28 cellular contexts compared by ENCODE assay signal in the genomic region with DNA sequence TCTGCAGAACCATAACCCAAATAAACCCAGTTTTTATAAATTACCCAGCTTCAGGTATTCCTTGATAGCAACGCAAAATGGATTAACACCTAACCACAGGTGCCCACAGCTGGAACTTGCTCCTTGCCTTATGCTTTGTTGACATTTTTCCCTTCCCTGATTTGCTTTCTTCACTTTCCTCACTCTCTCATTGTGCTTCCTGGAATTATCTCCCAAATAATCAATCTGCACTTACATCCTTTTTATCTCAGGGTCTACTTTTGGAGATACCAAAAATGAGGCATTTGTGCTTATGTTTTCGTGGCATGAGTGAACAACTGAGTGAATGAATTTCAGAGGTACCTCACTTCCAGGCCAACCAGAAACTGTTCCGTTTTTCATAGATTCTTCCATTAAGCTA.
"Had no signal": no experiment of that assay in that cellular context is flagged by ENCODE, and none has a peak within 500 bp of the region (broad histone marks: within the 10 kb centered on the region; RNA-seq: fewer than 3 reads in every experiment).

No MANE protein-coding gene starts in this region.

- ATAC-seq: stimulated activated effector memory CD8-positive, alpha-beta T cell treated with anti-CD3 and anti-CD28 coated beads, Interleukin-12 subunit alpha, Interleukin-12 subunit beta, amount 100 ng/mL, for 72 hours; stimulated activated memory B cell treated with anti-CD40 and anti-IgM and Interleukin-4, amounts not matched to agents 10 μg/mL and 1 μg/mL and 100 μg/mL, for 72 hours; stimulated activated naive B cell treated with anti-CD40 and anti-IgM and Interleukin-4, amounts not matched to agents 10 μg/mL and 1 μg/mL and 100 μg/mL, for 72 hours; stimulated activated naive CD8-positive, alpha-beta T cell treated with anti-CD3 and anti-CD28 coated beads, Interleukin-15, amount 100 ng/mL, for 72 hours; stimulated activated naive CD8-positive, alpha-beta T cell treated with anti-CD3 and anti-CD28 coated beads, Interleukin-15, Interleukin-2, amounts not matched to agents 100 U/mL and 50 U/mL, for 24 hours; upper lobe of right lung had no signal

- H3K4me1 Mint-ChIP-seq: stimulated activated effector memory CD8-positive, alpha-beta T cell treated with anti-CD3 and anti-CD28 coated beads, Interleukin-12 subunit alpha, Interleukin-12 subunit beta, amount 100 ng/mL, for 72 hours; stimulated activated memory B cell treated with anti-CD40 and anti-IgM and Interleukin-4, amounts not matched to agents 10 μg/mL and 1 μg/mL and 100 μg/mL, for 72 hours; stimulated activated naive B cell treated with anti-CD40 and anti-IgM and Interleukin-4, amounts not matched to agents 10 μg/mL and 1 μg/mL and 100 μg/mL, for 72 hours; stimulated activated naive CD8-positive, alpha-beta T cell treated with anti-CD3 and anti-CD28 coated beads, Interleukin-15, amount 100 ng/mL, for 72 hours had no signal

- H3K36me3 ChIP-seq: stomach, suprapubic skin, thoracic aorta, thyroid gland, tibial artery, tibial nerve, transverse colon, upper lobe of left lung, upper lobe of right lung, uterus, vagina had no signal

- H3K4me1 ChIP-seq: stomach, suprapubic skin, testis, thyroid gland, tibial artery, tibial nerve, transverse colon, upper lobe of left lung, upper lobe of right lung, uterus, vagina had no signal

- FAIRE-seq: urothelium cell line had no signal

- H3K27ac Mint-ChIP-seq: stimulated activated effector memory CD8-positive, alpha-beta T cell treated with anti-CD3 and anti-CD28 coated beads, Interleukin-12 subunit alpha, Interleukin-12 subunit beta, amount 100 ng/mL, for 72 hours; stimulated activated memory B cell treated with anti-CD40 and anti-IgM and Interleukin-4, amounts not matched to agents 10 μg/mL and 1 μg/mL and 100 μg/mL, for 72 hours; stimulated activated naive B cell treated with anti-CD40 and anti-IgM and Interleukin-4, amounts not matched to agents 10 μg/mL and 1 μg/mL and 100 μg/mL, for 72 hours; stimulated activated naive CD8-positive, alpha-beta T cell treated with anti-CD3 and anti-CD28 coated beads, Interleukin-15, amount 100 ng/mL, for 72 hours; stimulated activated naive CD8-positive, alpha-beta T cell treated with anti-CD3 and anti-CD28 coated beads, Interleukin-15, Interleukin-2, amounts not matched to agents 100 ng/mL and 50 ng/mL, for 24 hours; type B pancreatic cell had no signal

- H3K27me3 Mint-ChIP-seq: stimulated activated memory B cell treated with anti-CD40 and anti-IgM and Interleukin-4, amounts not matched to agents 10 μg/mL and 1 μg/mL and 100 μg/mL, for 72 hours; stimulated activated naive B cell treated with anti-CD40 and anti-IgM and Interleukin-4, amounts not matched to agents 10 μg/mL and 1 μg/mL and 100 μg/mL, for 72 hours; stimulated activated naive CD8-positive, alpha-beta T cell treated with anti-CD3 and anti-CD28 coated beads, Interleukin-15, amount 100 ng/mL, for 72 hours; stimulated activated naive CD8-positive, alpha-beta T cell treated with anti-CD3 and anti-CD28 coated beads, Interleukin-15, Interleukin-2, amounts not matched to agents 100 ng/mL and 50 ng/mL, for 24 hours had no signal

- H3K4me3 Mint-ChIP-seq: stimulated activated effector memory CD8-positive, alpha-beta T cell treated with anti-CD3 and anti-CD28 coated beads, Interleukin-12 subunit alpha, Interleukin-12 subunit beta, amount 100 ng/mL, for 72 hours; stimulated activated memory B cell treated with anti-CD40 and anti-IgM and Interleukin-4, amounts not matched to agents 10 μg/mL and 1 μg/mL and 100 μg/mL, for 72 hours; stimulated activated naive B cell treated with anti-CD40 and anti-IgM and Interleukin-4, amounts not matched to agents 10 μg/mL and 1 μg/mL and 100 μg/mL, for 72 hours; stimulated activated naive CD8-positive, alpha-beta T cell treated with anti-CD3 and anti-CD28 coated beads, Interleukin-15, amount 100 ng/mL, for 72 hours; stimulated activated naive CD8-positive, alpha-beta T cell treated with anti-CD3 and anti-CD28 coated beads, Interleukin-15, Interleukin-2, amounts not matched to agents 100 ng/mL and 50 ng/mL, for 24 hours; type B pancreatic cell had no signal

- DNase-seq: stimulated activated CD4-positive, alpha-beta T cell treated with anti-CD3 and anti-CD28 coated beads, Interleukin-4, amount 100 ng/mL, for 1 hour; stimulated activated CD4-positive, alpha-beta T cell treated with anti-CD3 and anti-CD28 coated beads, Interleukin-4, amount 100 ng/mL, for 24 hours; stimulated activated CD4-positive, alpha-beta T cell treated with anti-CD3 and anti-CD28 coated beads, Interleukin-4, amount 100 ng/mL, for 4 hours; stimulated activated CD8-positive, alpha-beta memory T cell treated with anti-CD3 and anti-CD28 coated beads, Interleukin-4, amount 100 ng/mL, for 48 hours; stimulated activated naive B cell treated with anti-CD40 and anti-IgM and Interleukin-4, amounts not matched to agents 10 μg/mL and 1 μg/mL and 100 μg/mL, for 72 hours; stimulated activated naive CD4-positive, alpha-beta T cell; stimulated activated naive CD4-positive, alpha-beta T cell treated with Interleukin-2 at 50 U/mL for 16 hours; stimulated activated naive CD8-positive, alpha-beta T cell treated with anti-CD3 and anti-CD28 coated beads, Interleukin-15, amount 100 ng/mL, for 72 hours; stimulated activated naive CD8-positive, alpha-beta T cell treated with anti-CD3 and anti-CD28 coated beads, Interleukin-15, Interleukin-2, amounts not matched to agents 100 U/mL and 50 U/mL, for 24 hours; stomach; substantia nigra; testis; thyroid gland; tibial artery; transverse colon; trophoblast cell; upper lobe of left lung; upper lobe of right lung; uterus had no signal

- H3K9me3 ChIP-seq: stomach, suprapubic skin, testis, thoracic aorta, thyroid gland, tibial artery, tibial nerve, transverse colon, upper lobe of left lung, upper lobe of right lung, uterus, vagina had no signal

- H3K27me3 ChIP-seq: stomach, suprapubic skin, testis, thyroid gland, tibial artery, tibial nerve, transverse colon, upper lobe of left lung, upper lobe of right lung, uterus, vagina had no signal

- H3K36me3 Mint-ChIP-seq: stimulated activated effector memory CD8-positive, alpha-beta T cell treated with anti-CD3 and anti-CD28 coated beads, Interleukin-12 subunit alpha, Interleukin-12 subunit beta, amount 100 ng/mL, for 72 hours; stimulated activated memory B cell treated with anti-CD40 and anti-IgM and Interleukin-4, amounts not matched to agents 10 μg/mL and 1 μg/mL and 100 μg/mL, for 72 hours; stimulated activated naive B cell treated with anti-CD40 and anti-IgM and Interleukin-4, amounts not matched to agents 10 μg/mL and 1 μg/mL and 100 μg/mL, for 72 hours; type B pancreatic cell had no signal

- H3K27ac ChIP-seq: stomach, suprapubic skin, testis, thoracic aorta, thyroid gland, tibial artery, tibial nerve, transverse colon, upper lobe of left lung, upper lobe of right lung, uterus, vagina had no signal

- H3K4me3 ChIP-seq: stomach, suprapubic skin, testis, thoracic aorta, thyroid gland, tibial artery, tibial nerve, transverse colon, upper lobe of left lung, upper lobe of right lung, uterus, vagina had no signal

- H3K9me3 Mint-ChIP-seq: stimulated activated naive CD8-positive, alpha-beta T cell treated with anti-CD3 and anti-CD28 coated beads, Interleukin-15, amount 100 ng/mL, for 72 hours; stimulated activated naive CD8-positive, alpha-beta T cell treated with anti-CD3 and anti-CD28 coated beads, Interleukin-15, Interleukin-2, amounts not matched to agents 100 ng/mL and 50 ng/mL, for 24 hours had no signal
